Comparison of ENCODE assay signal across 1 cellular context in the genomic region with DNA sequence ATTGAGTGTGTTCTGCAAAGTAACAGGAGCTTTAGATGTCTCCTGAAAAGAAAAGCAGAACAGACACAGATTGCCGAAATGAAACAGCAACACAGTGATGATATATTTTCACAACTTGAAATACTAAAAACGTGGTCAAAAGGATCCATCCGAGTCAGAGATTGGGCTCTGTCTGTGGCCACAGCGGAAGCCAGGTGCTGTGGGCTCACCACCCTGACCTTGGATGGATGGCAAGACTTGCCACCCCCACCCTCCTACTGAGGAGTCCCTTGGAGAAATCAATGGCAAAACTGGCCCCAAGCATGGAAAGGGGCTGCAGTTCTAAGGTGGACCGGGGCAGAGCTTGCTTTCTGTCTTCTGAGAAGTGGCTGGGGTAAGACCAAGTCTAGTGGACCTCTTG.
TF ChIP-seq lines count a peak whose summit lies in the region.

No MANE protein-coding gene starts in this region.

TF ChIP-seq in GM12878, 131 proteins besides CTCF, POLR2A, EP300 and RAD21 (continued from another document):
- TF ChIP-seq ZZZ3 (IDR thresholded peaks at IDR 0.05; ENCODE audit: control insufficient read depth, insufficient read length, low read depth) (no peak), SUZ12 (IDR thresholded peaks at IDR 0.05; ENCODE audit: unreplicated experiment) (no peak), SMARCA5 (IDR thresholded peaks at IDR 0.05) (0 out of 2 replicates have a peak, but pooled peaks have one; percentile 13), EED (IDR thresholded peaks at IDR 0.05; ENCODE audit: low read depth) (0 out of 2 replicates have a peak, but pooled peaks have one; percentile 46), PML (IDR thresholded peaks at IDR 0.05; ENCODE audit: low read length) (0 out of 2 replicates have a peak, but pooled peaks have one; percentile 10), ETV6 (conservative IDR thresholded peaks at IDR 0.05 in 1 of 2, IDR thresholded peaks at IDR 0.05 in 1 of 2; ENCODE audit: borderline replicate concordance in 1 of 2, low read depth in 1 of 2) (0 out of 4 replicates have a peak, but pooled peaks of 1 of the 2 experiments have one; percentile 17), MYC (IDR thresholded peaks at IDR 0.05; ENCODE audit: insufficient read depth, insufficient read length, insufficient replicate concordance, low read length, severe bottlenecking) (no peak), SMC3 (IDR thresholded peaks at IDR 0.05; ENCODE audit: borderline replicate concordance, low read length) (no peak), STAT1 (conservative IDR thresholded peaks at IDR 0.05) (no peak), NR2F1 (conservative IDR thresholded peaks at IDR 0.05) (0 out of 2 replicates have a peak, but pooled peaks have one; percentile 34), CBX3 (IDR thresholded peaks at IDR 0.05; ENCODE audit: borderline replicate concordance, low read depth) (no peak), SIN3A (IDR thresholded peaks at IDR 0.05; ENCODE audit: low read depth, low read length) (0 out of 2 replicates have a peak, but pooled peaks have one; percentile 22), NBN (IDR thresholded peaks at IDR 0.05) (peak; percentile 33; the same call in 1 of the 2 replicates), EZH2 (IDR thresholded peaks at IDR 0.05; ENCODE audit: borderline replicate concordance, control insufficient read depth, low read depth, low read length) (no peak), KLF5 (IDR thresholded peaks at IDR 0.05; ENCODE audit: partially characterized antibody) (no peak), TCF12 (IDR thresholded peaks at IDR 0.05; ENCODE audit: low read depth, low read length) (0 out of 2 replicates have a peak, but pooled peaks have one; percentile 20)
- TF ChIP-seq, protein P1, sequence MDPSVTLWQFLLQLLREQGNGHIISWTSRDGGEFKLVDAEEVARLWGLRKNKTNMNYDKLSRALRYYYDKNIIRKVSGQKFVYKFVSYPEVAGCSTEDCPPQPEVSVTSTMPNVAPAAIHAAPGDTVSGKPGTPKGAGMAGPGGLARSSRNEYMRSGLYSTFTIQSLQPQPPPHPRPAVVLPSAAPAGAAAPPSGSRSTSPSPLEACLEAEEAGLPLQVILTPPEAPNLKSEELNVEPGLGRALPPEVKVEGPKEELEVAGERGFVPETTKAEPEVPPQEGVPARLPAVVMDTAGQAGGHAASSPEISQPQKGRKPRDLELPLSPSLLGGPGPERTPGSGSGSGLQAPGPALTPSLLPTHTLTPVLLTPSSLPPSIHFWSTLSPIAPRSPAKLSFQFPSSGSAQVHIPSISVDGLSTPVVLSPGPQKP (IDR thresholded peaks at IDR 0.05; ENCODE audit: low read depth, low read length), result no peak
- TF ChIP-seq, protein P2, sequence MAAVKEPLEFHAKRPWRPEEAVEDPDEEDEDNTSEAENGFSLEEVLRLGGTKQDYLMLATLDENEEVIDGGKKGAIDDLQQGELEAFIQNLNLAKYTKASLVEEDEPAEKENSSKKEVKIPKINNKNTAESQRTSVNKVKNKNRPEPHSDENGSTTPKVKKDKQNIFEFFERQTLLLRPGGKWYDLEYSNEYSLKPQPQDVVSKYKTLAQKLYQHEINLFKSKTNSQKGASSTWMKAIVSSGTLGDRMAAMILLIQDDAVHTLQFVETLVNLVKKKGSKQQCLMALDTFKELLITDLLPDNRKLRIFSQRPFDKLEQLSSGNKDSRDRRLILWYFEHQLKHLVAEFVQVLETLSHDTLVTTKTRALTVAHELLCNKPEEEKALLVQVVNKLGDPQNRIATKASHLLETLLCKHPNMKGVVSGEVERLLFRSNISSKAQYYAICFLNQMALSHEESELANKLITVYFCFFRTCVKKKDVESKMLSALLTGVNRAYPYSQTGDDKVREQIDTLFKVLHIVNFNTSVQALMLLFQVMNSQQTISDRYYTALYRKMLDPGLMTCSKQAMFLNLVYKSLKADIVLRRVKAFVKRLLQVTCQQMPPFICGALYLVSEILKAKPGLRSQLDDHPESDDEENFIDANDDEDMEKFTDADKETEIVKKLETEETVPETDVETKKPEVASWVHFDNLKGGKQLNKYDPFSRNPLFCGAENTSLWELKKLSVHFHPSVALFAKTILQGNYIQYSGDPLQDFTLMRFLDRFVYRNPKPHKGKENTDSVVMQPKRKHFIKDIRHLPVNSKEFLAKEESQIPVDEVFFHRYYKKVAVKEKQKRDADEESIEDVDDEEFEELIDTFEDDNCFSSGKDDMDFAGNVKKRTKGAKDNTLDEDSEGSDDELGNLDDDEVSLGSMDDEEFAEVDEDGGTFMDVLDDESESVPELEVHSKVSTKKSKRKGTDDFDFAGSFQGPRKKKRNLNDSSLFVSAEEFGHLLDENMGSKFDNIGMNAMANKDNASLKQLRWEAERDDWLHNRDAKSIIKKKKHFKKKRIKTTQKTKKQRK (IDR thresholded peaks at IDR 0.05; ENCODE audit: low read depth, low read length), result no peak
- TF ChIP-seq, protein P3, sequence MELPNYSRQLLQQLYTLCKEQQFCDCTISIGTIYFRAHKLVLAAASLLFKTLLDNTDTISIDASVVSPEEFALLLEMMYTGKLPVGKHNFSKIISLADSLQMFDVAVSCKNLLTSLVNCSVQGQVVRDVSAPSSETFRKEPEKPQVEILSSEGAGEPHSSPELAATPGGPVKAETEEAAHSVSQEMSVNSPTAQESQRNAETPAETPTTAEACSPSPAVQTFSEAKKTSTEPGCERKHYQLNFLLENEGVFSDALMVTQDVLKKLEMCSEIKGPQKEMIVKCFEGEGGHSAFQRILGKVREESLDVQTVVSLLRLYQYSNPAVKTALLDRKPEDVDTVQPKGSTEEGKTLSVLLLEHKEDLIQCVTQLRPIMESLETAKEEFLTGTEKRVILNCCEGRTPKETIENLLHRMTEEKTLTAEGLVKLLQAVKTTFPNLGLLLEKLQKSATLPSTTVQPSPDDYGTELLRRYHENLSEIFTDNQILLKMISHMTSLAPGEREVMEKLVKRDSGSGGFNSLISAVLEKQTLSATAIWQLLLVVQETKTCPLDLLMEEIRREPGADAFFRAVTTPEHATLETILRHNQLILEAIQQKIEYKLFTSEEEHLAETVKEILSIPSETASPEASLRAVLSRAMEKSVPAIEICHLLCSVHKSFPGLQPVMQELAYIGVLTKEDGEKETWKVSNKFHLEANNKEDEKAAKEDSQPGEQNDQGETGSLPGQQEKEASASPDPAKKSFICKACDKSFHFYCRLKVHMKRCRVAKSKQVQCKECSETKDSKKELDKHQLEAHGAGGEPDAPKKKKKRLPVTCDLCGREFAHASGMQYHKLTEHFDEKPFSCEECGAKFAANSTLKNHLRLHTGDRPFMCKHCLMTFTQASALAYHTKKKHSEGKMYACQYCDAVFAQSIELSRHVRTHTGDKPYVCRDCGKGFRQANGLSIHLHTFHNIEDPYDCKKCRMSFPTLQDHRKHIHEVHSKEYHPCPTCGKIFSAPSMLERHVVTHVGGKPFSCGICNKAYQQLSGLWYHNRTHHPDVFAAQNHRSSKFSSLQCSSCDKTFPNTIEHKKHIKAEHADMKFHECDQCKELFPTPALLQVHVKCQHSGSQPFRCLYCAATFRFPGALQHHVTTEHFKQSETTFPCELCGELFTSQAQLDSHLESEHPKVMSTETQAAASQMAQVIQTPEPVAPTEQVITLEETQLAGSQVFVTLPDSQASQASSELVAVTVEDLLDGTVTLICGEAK (IDR thresholded peaks at IDR 0.05; ENCODE audit: borderline replicate concordance), result no peak
